8 cellular contexts compared by ENCODE assay signal in genomic region chr11:58579192-58580129, GRCh38. TPM values are rescaled to one million over a fixed set of nuclear protein-coding genes. Genes with fewer than 3 reads are reported as not detected.
DNase-seq lines count a peak whose midpoint lies in the region; ATAC-seq, FAIRE-seq and TF ChIP-seq lines count a peak whose summit lies in the region.

No MANE protein-coding gene starts in this region.

- TF ChIP-seq CTCF in left ventricle myocardium inferior (IDR thresholded peaks at IDR 0.05; ENCODE audit: borderline replicate concordance) (peak; percentile 88), progenitor cell of endocrine pancreas (IDR thresholded peaks at IDR 0.05; ENCODE audit: unreplicated experiment) (peak; percentile 77)

- no peaks in the 10 kb centered on the region for H3K9me3 Mint-ChIP-seq in progenitor cell of endocrine pancreas (ENCODE audit: low read depth)

- H3K4me1 Mint-ChIP-seq in progenitor cell of endocrine pancreas (ENCODE audit: low read depth), result peaks cover 35% of the 10 kb centered on the region

- H3K27me3 ChIP-seq in left ventricle myocardium inferior (ENCODE audit: low read depth), result no peaks in the 10 kb centered on the region

- DNase-seq in GM12891 (ENCODE audit: insufficient read length, low spot score) (peak; percentile 29), NCI-H1436 treated with DMSO at 0.1 percent for 48 hours (lab: John Stamatoyannopoulos, UW) (peak; percentile 69), T follicular helper cell (ENCODE audit: low read depth) (peak; percentile 92), amniotic epithelial cell (ENCODE audit: low read depth) (peak; percentile 85), left ventricle myocardium inferior (peak; percentile 93), progenitor cell of endocrine pancreas (ENCODE audit: low spot score, unreplicated experiment) (peak; percentile 84), ureter (ENCODE audit: low spot score) (peak; percentile 95)

- peak overlapping the region; percentile 96 for H3K27ac ChIP-seq in left ventricle myocardium inferior (replicated peaks)

- H3K9me3 ChIP-seq in left ventricle myocardium inferior (replicated peaks), result no peaks in the 10 kb centered on the region

- H3K4me3 Mint-ChIP-seq in progenitor cell of endocrine pancreas (ENCODE audit: low read depth), result peak overlapping the region; percentile 99

- no peaks in the 10 kb centered on the region for H3K27me3 Mint-ChIP-seq in progenitor cell of endocrine pancreas

- no peaks in the 10 kb centered on the region for H3K36me3 Mint-ChIP-seq in progenitor cell of endocrine pancreas (ENCODE audit: insufficient read depth)

- H3K4me3 ChIP-seq in left ventricle myocardium inferior, result peak overlapping the region; percentile 95

- no peaks in the 10 kb centered on the region for H3K36me3 ChIP-seq in left ventricle myocardium inferior

- peaks cover 87% of the 10 kb centered on the region for H3K4me1 ChIP-seq in left ventricle myocardium inferior

- H3K27ac Mint-ChIP-seq in progenitor cell of endocrine pancreas, result peak overlapping the region; percentile 100

- TF ChIP-seq POLR2A in GM12891 (IDR thresholded peaks at IDR 0.05; ENCODE audit: low read depth, low read length), result peak; percentile 96

- peak; percentile 42 for ATAC-seq in HG02852 (IDR thresholded peaks at IDR 0.05; ENCODE audit: unreplicated experiment)

- intact Hi-C loops in left ventricle myocardium inferior (cut with micrococcal nuclease), result no loop called here

- peak; percentile 99 for FAIRE-seq in GM12891 (lab: Jason Lieb, UNC)

TF ChIP-seq in GM12891, 5 proteins besides CTCF, POLR2A, EP300 and RAD21:
- TF ChIP-seq SPI1 (IDR thresholded peaks at IDR 0.05; ENCODE audit: low read depth, low read length), result no peak
- TF ChIP-seq TAF1 (IDR thresholded peaks at IDR 0.05; ENCODE audit: low read depth, low read length), result peak; percentile 91
- TF ChIP-seq PAX5 (IDR thresholded peaks at IDR 0.05; ENCODE audit: insufficient read depth, low read length, severe bottlenecking), result no peak
- peak; percentile 97 for TF ChIP-seq POLR2AphosphoS5 (IDR thresholded peaks at IDR 0.05; ENCODE audit: low read depth, low read length)
- TF ChIP-seq POU2F2 (IDR thresholded peaks at IDR 0.05; ENCODE audit: low read depth, low read length), result 0 out of 2 replicates have a peak, but pooled peaks have one; percentile 50
TF ChIP-seq in GM12891: peak in this region for 3.

RNA-seq across cellular contexts. Expression of gene ZFP91, which starts 0.6 kb away (rescaled TPM):
- polyA plus RNA-seq in GM12891 (2012; ENCODE audit: low read depth, missing spikeins), result 22.5 TPM
- total RNA-seq in left ventricle myocardium inferior, result 60.5 TPM
- total RNA-seq in progenitor cell of endocrine pancreas, result 48.3 and 51.2 TPM in 2 replicates
- 48.6 TPM for total RNA-seq in ureter

RNA-seq across cellular contexts. Expression of gene LPXN, which starts 3.8 kb away (rescaled TPM):
- polyA plus RNA-seq in GM12891 (2012; ENCODE audit: low read depth, missing spikeins), result 158 TPM
- total RNA-seq in left ventricle myocardium inferior, result 4.4 TPM
- 6.5 and 6.6 TPM in 2 replicates for total RNA-seq in progenitor cell of endocrine pancreas
- 14.7 TPM for total RNA-seq in ureter

RNA-seq across cellular contexts. Expression of gene CNTF, which starts 43.0 kb away (rescaled TPM):
- polyA plus RNA-seq in GM12891 (2012; ENCODE audit: low read depth, missing spikeins), result 1.2 TPM
- total RNA-seq in left ventricle myocardium inferior, result 0.93 TPM
- total RNA-seq in progenitor cell of endocrine pancreas, result 3.9 and 4.3 TPM in 2 replicates
- 1.8 TPM for total RNA-seq in ureter

Comparison
In these comparisons a context has a peak if more than half of its experiments do, and no peak if none do; other contexts are left out.
1. Peak in every context shown above with its lines: DNase-seq, ATAC-seq, H3K4me3 ChIP-seq and H3K27ac ChIP-seq.
2. DNase-seq: peak in every context shown above with its lines; median percentile 95 in ureter; 93 in left ventricle myocardium inferior; 92 in T follicular helper cell; 85 in amniotic epithelial cell; 84 in progenitor cell of endocrine pancreas; 69 in NCI-H1436 treated with DMSO at 0.1 percent for 48 hours; 29 in GM12891.